ENCODE assay signal across 8 cellular contexts in genomic region chr6:20404641-20405032, GRCh38. TPM values are rescaled to one million over a fixed set of nuclear protein-coding genes. Genes with fewer than 3 reads are reported as not detected.
DNase-seq lines count a peak whose midpoint lies in the region; ATAC-seq, FAIRE-seq and TF ChIP-seq lines count a peak whose summit lies in the region.

No MANE protein-coding gene starts in this region.

- H3K4me3 Mint-ChIP-seq in WTC11, result peak overlapping the region; percentile 100
- H3K4me3 Mint-ChIP-seq in stimulated activated naive B cell treated with anti-CD40 and anti-IgM and Interleukin-4, amounts not matched to agents 10 μg/mL and 1 μg/mL and 100 μg/mL, for 72 hours, result peak overlapping the region; percentile 84 to 99

- TF ChIP-seq CTCF in A549 (IDR thresholded peaks at IDR 0.05) (peak; percentile 31; the same call in 2 of the 3 replicates), WTC11 (IDR thresholded peaks at IDR 0.05) (no peak)

- ATAC-seq in A549 (peak; percentile 25 to 50; a peak in 3 of 6 replicates), GM18505 (IDR thresholded peaks at IDR 0.05; ENCODE audit: unreplicated experiment) (peak; percentile 17), HG03103 (IDR thresholded peaks at IDR 0.05; ENCODE audit: low read depth, unreplicated experiment) (peak; percentile 27), WTC11 (no peak)
- ATAC-seq in stimulated activated naive B cell treated with anti-CD40 and anti-IgM and Interleukin-4, amounts not matched to agents 10 μg/mL and 1 μg/mL and 100 μg/mL, for 72 hours (replicated peaks), result peak in 1 of 2 donors; percentile 26

- H4K8ac ChIP-seq in mesendoderm (ENCODE audit: low read depth, low read length), result no peak overlapping the region

- no peaks in the 10 kb centered on the region for H3K9me3 Mint-ChIP-seq in WTC11
- H3K9me3 Mint-ChIP-seq in stimulated activated naive B cell treated with anti-CD40 and anti-IgM and Interleukin-4, amounts not matched to agents 10 μg/mL and 1 μg/mL and 100 μg/mL, for 72 hours, result no peaks in the 10 kb centered on the region

- H3K36me3 Mint-ChIP-seq in WTC11, result peaks cover 27% of the 10 kb centered on the region
- peaks cover 7 to 20% of the 10 kb centered on the region in 2 donors for H3K36me3 Mint-ChIP-seq in stimulated activated naive B cell treated with anti-CD40 and anti-IgM and Interleukin-4, amounts not matched to agents 10 μg/mL and 1 μg/mL and 100 μg/mL, for 72 hours

- no peak for TF ChIP-seq EP300 in A549 (IDR thresholded peaks at IDR 0.05)

- H3K4me1 ChIP-seq in A549, result 0 out of 3 replicates have a peak, but pooled peaks cover 5% of the 10 kb centered on the region
- H3K4me1 ChIP-seq in mesendoderm (ENCODE audit: control insufficient read depth, low read depth, low read length), result no peaks in the 10 kb centered on the region

- peaks cover 3% of the 10 kb centered on the region for H3K79me1 ChIP-seq in mesendoderm (ENCODE audit: low read length)

- peak overlapping the region; percentile 100 for H3K18ac ChIP-seq in mesendoderm (ENCODE audit: low read length)

- no peak overlapping the region for H2AK5ac ChIP-seq in mesendoderm (ENCODE audit: low read length)

- H3K4me1 Mint-ChIP-seq in WTC11, result peaks cover 49% of the 10 kb centered on the region
- peaks cover 10 to 43% of the 10 kb centered on the region in 2 donors for H3K4me1 Mint-ChIP-seq in stimulated activated naive B cell treated with anti-CD40 and anti-IgM and Interleukin-4, amounts not matched to agents 10 μg/mL and 1 μg/mL and 100 μg/mL, for 72 hours

- H3K23ac ChIP-seq in mesendoderm (ENCODE audit: low read length), result no peak overlapping the region

- peak overlapping the region; percentile 93 for H3K9ac ChIP-seq in mesendoderm (ENCODE audit: low read length)

- no peaks in the 10 kb centered on the region; the same call in 1 of the 2 replicates for H3K27me3 Mint-ChIP-seq in WTC11 (ENCODE audit: low read depth)
- no peaks in the 10 kb centered on the region for H3K27me3 Mint-ChIP-seq in stimulated activated naive B cell treated with anti-CD40 and anti-IgM and Interleukin-4, amounts not matched to agents 10 μg/mL and 1 μg/mL and 100 μg/mL, for 72 hours

- CTCF ChIA-PET in A549 (lab: Yijun Ruan, JAX) (interaction anchor here (1.1 to 2.3 kb wide), 13 partner anchors 9 to 165 kb away, joined by 3 to 14 read pairs (median 5); no protein-coding TSS in a partner anchor), WTC11 (lab: Charles Lee) (interaction anchor here (0.6 to 2.3 kb wide), 13 partner anchors 9 to 1415 kb away, joined by 3 to 11 read pairs (median 3); no protein-coding TSS in a partner anchor)

- no peak overlapping the region for H4K5ac ChIP-seq in mesendoderm (ENCODE audit: low read length)

- TF ChIP-seq POLR2A in A549 (IDR thresholded peaks at IDR 0.05; ENCODE audit: low read length) (no peak), GM18505 (IDR thresholded peaks at IDR 0.05; ENCODE audit: borderline replicate concordance, extremely low read depth, insufficient read depth, insufficient read length) (no peak)

- peak overlapping the region; percentile 96 for H3K4me3 ChIP-seq in A549
- H3K4me3 ChIP-seq in mesendoderm (ENCODE audit: low read length), result peak overlapping the region; percentile 89

- H3K27ac ChIP-seq in A549 (peak overlapping the region; percentile 100), cingulate gyrus (ENCODE audit: low read depth, low read length) (peak overlapping the region; percentile 54), mesendoderm (ENCODE audit: low read depth, low read length) (peak overlapping the region; percentile 99)

- H3K79me2 ChIP-seq in mesendoderm (ENCODE audit: control insufficient read depth, insufficient read depth, low read length), result peaks cover 61% of the 10 kb centered on the region

- H3K27me3 ChIP-seq in mesendoderm (ENCODE audit: insufficient read depth, low read length, poor library complexity), result no peaks in the 10 kb centered on the region

- peak overlapping the region; percentile 86 for H3K56ac ChIP-seq in mesendoderm (ENCODE audit: low read length)

- TF ChIP-seq RAD21 in A549 (conservative IDR thresholded peaks at IDR 0.05 in 1 of 2, IDR thresholded peaks at IDR 0.05 in 1 of 2), result peak; percentile 30 to 38; a peak in 4 of 5 replicates

- no peak for FAIRE-seq in A549 (lab: Jason Lieb, UNC)

- peak; percentile 57 to 78 for DNase-seq in A549 (ENCODE audit: low read depth in 1 of 2, low spot score in 1 of 2)
- DNase-seq in NCI-H226, result peak; percentile 62
- DNase-seq in WTC11 (ENCODE audit: low spot score), result peak; percentile 60
- DNase-seq in mesendoderm, result peak; percentile 92
- DNase-seq in stimulated activated naive B cell treated with anti-CD40 and anti-IgM and Interleukin-4, amounts not matched to agents 10 μg/mL and 1 μg/mL and 100 μg/mL, for 72 hours, result peak; percentile 52

- POLR2A ChIA-PET in A549 (lab: Yijun Ruan, JAX), result interaction anchor here (0.7 to 1.2 kb wide), 2 partner anchors 89 to 1189 kb away, joined by 3 to 4 read pairs; partner anchors contain the start of gene SOX4
- POLR2A ChIA-PET in WTC11 (lab: Charles Lee), result interaction anchor here (1.0 to 1.7 kb wide), 3 partner anchors 59 to 1189 kb away, joined by 3 to 9 read pairs (median 4); partner anchors contain the start of gene SOX4

- H3K4me2 ChIP-seq in A549 (peak overlapping the region; percentile 88), mesendoderm (ENCODE audit: low read length) (peak overlapping the region; percentile 84)

- H2BK5ac ChIP-seq in mesendoderm (ENCODE audit: low read length), result no peak overlapping the region

- H2BK15ac ChIP-seq in mesendoderm (replicated peaks; ENCODE audit: low read depth), result no peak overlapping the region

- H3K36me3 ChIP-seq in mesendoderm (ENCODE audit: control insufficient read depth, insufficient read depth, low read length), result no peaks in the 10 kb centered on the region

- H3K4ac ChIP-seq in mesendoderm (ENCODE audit: low read depth, low read length), result peak overlapping the region; percentile 81

- no peaks in the 10 kb centered on the region for H3K9me3 ChIP-seq in A549

- peak overlapping the region; percentile 98 for H3K27ac Mint-ChIP-seq in WTC11
- H3K27ac Mint-ChIP-seq in stimulated activated naive B cell treated with anti-CD40 and anti-IgM and Interleukin-4, amounts not matched to agents 10 μg/mL and 1 μg/mL and 100 μg/mL, for 72 hours, result peak overlapping the region; percentile 97

- WGBS in A549 (ENCODE audit: missing lambda C conversion rate), result 1% methylated on average over 6 of the region's 6 CpGs
- no CpG with 5 or more reads among the region's 6 CpGs for whole genome bisulfite sequencing in mesendoderm (ENCODE audit: extremely low coverage, insufficient coverage, low lambda C conversion rate)

- no peak overlapping the region for H2BK120ac ChIP-seq in mesendoderm (ENCODE audit: low read depth, low read length)

TF ChIP-seq in A549, 52 proteins besides CTCF, POLR2A, EP300 and RAD21:
- TF ChIP-seq ZSCAN20 (CRISPR knock-in tag; IDR thresholded peaks at IDR 0.05) (no peak), KDM5A (IDR thresholded peaks at IDR 0.05) (no peak), RFX5 (IDR thresholded peaks at IDR 0.05) (no peak), NR3C1 (IDR thresholded peaks at IDR 0.05) (no peak), BHLHE40 (IDR thresholded peaks at IDR 0.05; ENCODE audit: low read depth, low read length) (no peak), SMC3 (IDR thresholded peaks at IDR 0.05) (0 out of 3 replicates have a peak, but pooled peaks have one; percentile 23)
TF ChIP-seq in A549: peak in this region for 1.

TF ChIP-seq in WTC11, 78 proteins besides CTCF, POLR2A, EP300 and RAD21 (continues in another document):
- TF ChIP-seq ZNF263 (CRISPR knock-in tag; IDR thresholded peaks at IDR 0.05; ENCODE audit: low read depth) (no peak), NFYB (CRISPR knock-in tag; conservative IDR thresholded peaks at IDR 0.05; ENCODE audit: low read depth) (no peak), ZNF532 (CRISPR knock-in tag; IDR thresholded peaks at IDR 0.05; ENCODE audit: borderline replicate concordance) (no peak)

RNA-seq across cellular contexts. Expression of gene E2F3, which starts 3.0 kb away (rescaled TPM):
- polyA plus RNA-seq in A549 (2011; rRNA removed) (17.3 and 18.0 TPM in 2 replicates), A549 (2017; fragmentation: RNase III; extraction: RNeasy Plus Mini Kit Qiagen cat#74134 plus additional on column Dnase treatment) (14.0 to 15.5 TPM (median 14.4 TPM) in 3 replicates)
- 6.5 and 7.1 TPM in 2 replicates for polyA plus RNA-seq in A549 (2012; cell fraction: cytosol; rRNA removed)
- polyA plus RNA-seq in A549 (2012; cell fraction: nucleus; rRNA removed), result 8.1 and 12.7 TPM in 2 replicates
- polyA minus RNA-seq in A549 (2011; rRNA and poly(A)+ RNA removed), result 11.1 and 13.2 TPM in 2 replicates
- total RNA-seq in WTC11 (2021), result 29.2 to 30.2 TPM (median 30.0 TPM) in 3 replicates
- polyA plus RNA-seq in mesendoderm (2013, experiment 1 of 2), result 34.9 TPM
- 33.1 TPM for polyA plus RNA-seq in mesendoderm (2013, experiment 2 of 2)

Comparison
In these comparisons a context has a peak if more than half of its experiments do, and no peak if none do; other contexts are left out.
1. Of the 8 proteins assayed by ChIP-seq in both WTC11 and A549: peak only in WTC11: none; only in A549: CTCF; in both: none; in neither: 7.